Comparison of ENCODE assay signal across 10 cellular contexts in genomic region chr4:150950657-150951056, GRCh38.
DNase-seq lines count a peak whose midpoint lies in the region; ATAC-seq and TF ChIP-seq lines count a peak whose summit lies in the region.
"Had no signal": no experiment of that assay in that cellular context is flagged by ENCODE, and none has a peak within 500 bp of the region (broad histone marks: within the 10 kb centered on the region; RNA-seq: fewer than 3 reads in every experiment).

No MANE protein-coding gene starts in this region.

- intact Hi-C loops in upper lobe of right lung (cut with DNase I): no loop called here
- intact Hi-C loops in A673 (cut with micrococcal nuclease; ENCODE audit: unreplicated experiment): no loop called here

- TF ChIP-seq CTCF in cardiac muscle cell (IDR thresholded peaks at IDR 0.05; ENCODE audit: low read depth, low read length) (no peak), right atrium auricular region (IDR thresholded peaks at IDR 0.05) (no peak), upper lobe of right lung (IDR thresholded peaks at IDR 0.05) (no peak), A673 (conservative IDR thresholded peaks at IDR 0.05; ENCODE audit: low read depth, low read length) (no peak)

- H3K4me1 ChIP-seq in cardiac muscle cell (ENCODE audit: low read depth) (peaks cover 17% of the 10 kb centered on the region), right atrium auricular region (peaks cover 0 to 9% of the 10 kb centered on the region in 2 donors), upper lobe of right lung (no peaks in the 10 kb centered on the region), A673 (ENCODE audit: insufficient read depth, low read length, poor library complexity, severe bottlenecking) (peaks cover 8% of the 10 kb centered on the region)

- CTCF ChIA-PET in A673 (lab: Charles Lee): no interaction called here

- DNase-seq in cardiac muscle cell (ENCODE audit: low read depth in 1 of 2, low spot score in 1 of 2) (peak in 1 of 2 donors; percentile 47), right atrium auricular region (ENCODE audit: low spot score) (no peak), SKM-1 treated with dmso at 0.1 percent for 144 hours (lab: John Stamatoyannopoulos, UW; ENCODE audit: unreplicated experiment) (peak; percentile 37), upper lobe of right lung (no peak), A673 (ENCODE audit: low spot score) (no peak), NCI-H2029 (lab: John Stamatoyannopoulos, UW) (no peak)
- no peak for DNase-seq in stimulated activated CD4-positive, alpha-beta T cell treated with anti-CD3 and anti-CD28 coated beads, Interleukin-1b, Interleukin-23, amount 100 ng/mL, for 48 hours
- DNase-seq: nephron progenitor cell had no signal

- H3K36me3 ChIP-seq in cardiac muscle cell (no peaks in the 10 kb centered on the region), right atrium auricular region (no peaks in the 10 kb centered on the region), upper lobe of right lung (no peaks in the 10 kb centered on the region), A673 (ENCODE audit: insufficient read depth, low read length, poor library complexity, severe bottlenecking) (no peaks in the 10 kb centered on the region)
- H3K36me3 ChIP-seq: gastroesophageal sphincter had no signal

- peak; percentile 64 for ATAC-seq in HG03045 (IDR thresholded peaks at IDR 0.05; ENCODE audit: unreplicated experiment)
- peak; percentile 74 for ATAC-seq in upper lobe of right lung
- ATAC-seq: gastroesophageal sphincter had no signal

- H3K4me3 ChIP-seq in cardiac muscle cell (no peak overlapping the region), right atrium auricular region (no peak overlapping the region), upper lobe of right lung (no peak overlapping the region), A673 (ENCODE audit: low read depth, low read length, poor library complexity, severe bottlenecking) (no peak overlapping the region)
- H3K4me3 ChIP-seq: gastroesophageal sphincter had no signal

- H3K27me3 ChIP-seq in cardiac muscle cell: no peaks in the 10 kb centered on the region
- H3K27me3 ChIP-seq in right atrium auricular region: no peaks in the 10 kb centered on the region
- no peaks in the 10 kb centered on the region for H3K27me3 ChIP-seq in upper lobe of right lung
- no peaks in the 10 kb centered on the region for H3K27me3 ChIP-seq in A673 (replicated peaks; ENCODE audit: insufficient read depth, low read depth, low read length, poor library complexity)
- H3K27me3 ChIP-seq: gastroesophageal sphincter had no signal

- H3K27ac ChIP-seq in cardiac muscle cell (peak overlapping the region; percentile 67), right atrium auricular region (no peak overlapping the region), upper lobe of right lung (no peak overlapping the region), A673 (ENCODE audit: low read depth, low read length, poor library complexity, severe bottlenecking) (no peak overlapping the region)
- H3K27ac ChIP-seq: gastroesophageal sphincter had no signal

- H3K9me3 ChIP-seq in cardiac muscle cell (ENCODE audit: low read depth) (no peaks in the 10 kb centered on the region), right atrium auricular region (no peaks in the 10 kb centered on the region), upper lobe of right lung (no peaks in the 10 kb centered on the region), A673 (ENCODE audit: low read depth, low read length, poor library complexity, severe bottlenecking) (no peaks in the 10 kb centered on the region)

- BruUV-seq in A673 (replicated peaks; lab: Mats Ljungman, UMichigan): no TSS peak

- POLR2A ChIA-PET in A673 (lab: Charles Lee; ENCODE audit: low non-redundant PET): no interaction called here
